14 cellular contexts compared by ENCODE assay signal in genomic region chr16:22220714-22221113, GRCh38. TPM values are rescaled to one million over a fixed set of nuclear protein-coding genes. Genes with fewer than 3 reads are reported as not detected.
DNase-seq lines count a peak whose midpoint lies in the region; ATAC-seq, FAIRE-seq and TF ChIP-seq lines count a peak whose summit lies in the region.
"Had no signal": no experiment of that assay in that cellular context is flagged by ENCODE, and none has a peak within 500 bp of the region (broad histone marks: within the 10 kb centered on the region; RNA-seq: fewer than 3 reads in every experiment).

No MANE protein-coding gene starts in this region.

- POLR2A ChIA-PET in A549 (lab: Yijun Ruan, JAX): no interaction called here
- POLR2A ChIA-PET in activated CD8-positive, alpha-beta T cell treated with anti-CD3 and anti-CD28 coated beads for 36 hours (lab: Charles Lee): interaction anchor here (0.5 to 1.6 kb wide), 2 partner anchors 13 to 32 kb away, joined by 3 to 4 read pairs; no protein-coding TSS in a partner anchor
- POLR2A ChIA-PET in OCI-LY7 (lab: Charles Lee): interaction anchor here (0.9 kb wide), 1 partner anchor 11 kb away, joined by 6 read pairs; no protein-coding TSS in a partner anchor

- no peaks in the 10 kb centered on the region for H3K27me3 Mint-ChIP-seq in activated CD8-positive, alpha-beta T cell treated with anti-CD3 and anti-CD28 coated beads for 36 hours
- no peaks in the 10 kb centered on the region for H3K27me3 Mint-ChIP-seq in activated T-cell treated with anti-CD3 and anti-CD28 coated beads, Interleukin-2, amount 50 U/mL, for 72 hours (ENCODE audit: low read depth)

- H3K36me3 ChIP-seq in heart right ventricle: peaks cover 0 to 28% (median 0%) of the 10 kb centered on the region in 9 donors
- H3K36me3 ChIP-seq in pancreas: no peaks in the 10 kb centered on the region
- H3K36me3 ChIP-seq in OCI-LY7 (ENCODE audit: insufficient read depth, low read length): peaks cover 41% of the 10 kb centered on the region

- H2AFZ ChIP-seq in OCI-LY7 (ENCODE audit: low read length): no peak overlapping the region

- no peak for TF ChIP-seq CTCF in A549 (IDR thresholded peaks at IDR 0.05)
- TF ChIP-seq CTCF in activated CD8-positive, alpha-beta T cell treated with anti-CD3 and anti-CD28 coated beads for 36 hours (IDR thresholded peaks at IDR 0.05): no peak
- no peak for TF ChIP-seq CTCF in heart right ventricle (IDR thresholded peaks at IDR 0.05)
- no peak for TF ChIP-seq CTCF in pancreas (IDR thresholded peaks at IDR 0.05)
- no peak for TF ChIP-seq CTCF in OCI-LY7 (conservative IDR thresholded peaks at IDR 0.05; ENCODE audit: low read length)

- H3K9me3 Mint-ChIP-seq in activated CD8-positive, alpha-beta T cell treated with anti-CD3 and anti-CD28 coated beads for 36 hours: no peaks in the 10 kb centered on the region
- no peaks in the 10 kb centered on the region for H3K9me3 Mint-ChIP-seq in activated T-cell treated with anti-CD3 and anti-CD28 coated beads, Interleukin-2, amount 50 U/mL, for 72 hours

- WGBS in A549 (ENCODE audit: missing lambda C conversion rate): 76% methylated on average over 7 of the region's 9 CpGs
- WGBS in heart right ventricle, 2 donors: 46 to 62% methylated on average over 9 of the region's 9 CpGs
- 59 to 63% methylated on average over 9 of the region's 9 CpGs for WGBS in pancreas, 2 donors

- H3K79me2 ChIP-seq in OCI-LY7 (ENCODE audit: insufficient read depth, low read depth, low read length): 0 out of 2 replicates have a peak, but pooled peaks cover 9% of the 10 kb centered on the region

- peaks cover 11% of the 10 kb centered on the region; the same call in 2 of the 3 replicates for H3K4me1 ChIP-seq in A549
- peaks cover 4 to 46% (median 27%) of the 10 kb centered on the region in 9 donors for H3K4me1 ChIP-seq in heart right ventricle
- peaks cover 0 to 9% (median 6%) of the 10 kb centered on the region in 3 donors for H3K4me1 ChIP-seq in pancreas
- H3K4me1 ChIP-seq in OCI-LY7 (ENCODE audit: insufficient read depth, low read length, poor library complexity, severe bottlenecking): peaks cover 29% of the 10 kb centered on the region

- FAIRE-seq in A549 (lab: Jason Lieb, UNC): no peak
- no peak for FAIRE-seq in pancreas (lab: Jason Lieb, UNC)

- H3K9me3 ChIP-seq in A549 (no peaks in the 10 kb centered on the region), heart right ventricle (no peaks in the 10 kb centered on the region), pancreas (no peaks in the 10 kb centered on the region), OCI-LY7 (ENCODE audit: low read length) (no peaks in the 10 kb centered on the region)

- intact Hi-C loops in activated CD8-positive, alpha-beta T cell treated with anti-CD3 and anti-CD28 coated beads for 36 hours (cut with micrococcal nuclease): no loop called here
- intact Hi-C loops in heart right ventricle (cut with DNase I): loop anchor here in 1 of 10 donors (1.0 kb wide), 1 partner anchor 12 kb away; no protein-coding TSS in a partner anchor
- intact Hi-C loops in pancreas (cut with DNase I): loop anchor here in 1 of 3 donors (10.0 kb wide), 1 partner anchor 54 kb away; no protein-coding TSS in a partner anchor
- intact Hi-C loops in OCI-LY7 (cut with micrococcal nuclease; ENCODE audit: unreplicated experiment): no loop called here

- no peaks in the 10 kb centered on the region for H4K20me1 ChIP-seq in OCI-LY7 (ENCODE audit: insufficient read depth, low read length)

- no peaks in the 10 kb centered on the region for H3K27me3 ChIP-seq in heart right ventricle
- no peaks in the 10 kb centered on the region for H3K27me3 ChIP-seq in pancreas

- no peak for TF ChIP-seq POLR2A in A549 (IDR thresholded peaks at IDR 0.05; ENCODE audit: low read length)

- CTCF ChIA-PET in A549 (lab: Yijun Ruan, JAX) (interaction anchor here (1.0 kb wide), 2 partner anchors 11 to 46 kb away, joined by 3 to 4 read pairs; no protein-coding TSS in a partner anchor), OCI-LY7 (lab: Charles Lee; ENCODE audit: unreplicated experiment) (no interaction called here)
- CTCF ChIA-PET in activated CD8-positive, alpha-beta T cell treated with anti-CD3 and anti-CD28 coated beads for 36 hours (lab: Charles Lee): interaction anchor here (1.5 kb wide), 1 partner anchor 26 kb away, joined by 6 read pairs; no protein-coding TSS in a partner anchor

- H3K4me2 ChIP-seq in A549 (no peak overlapping the region), OCI-LY7 (ENCODE audit: low read length) (no peak overlapping the region)

- H3K4me3 ChIP-seq in A549 (no peak overlapping the region), heart right ventricle (no peak overlapping the region), pancreas (no peak overlapping the region), OCI-LY7 (ENCODE audit: low read depth, low read length, poor library complexity, severe bottlenecking) (no peak overlapping the region)

- no peak for TF ChIP-seq EP300 in A549 (IDR thresholded peaks at IDR 0.05)

- H3K36me3 Mint-ChIP-seq in activated CD8-positive, alpha-beta T cell treated with anti-CD3 and anti-CD28 coated beads for 36 hours (ENCODE audit: low read depth): peaks cover 15% of the 10 kb centered on the region
- H3K36me3 Mint-ChIP-seq in activated T-cell treated with anti-CD3 and anti-CD28 coated beads, Interleukin-2, amount 50 U/mL, for 72 hours (ENCODE audit: insufficient read depth in 2 of 2): peaks cover 3 to 4% of the 10 kb centered on the region in 2 donors

- DNase-seq in A549 (ENCODE audit: low read depth in 1 of 2, low spot score in 1 of 2) (no peak), heart right ventricle (peak; percentile 34 to 46), pancreas (peak in 1 of 6 donors; percentile 44), OCI-LY7 (ENCODE audit: low spot score) (no peak), DMS 273 treated with DMSO at 0.1 percent for 48 hours (lab: John Stamatoyannopoulos, UW) (no peak)
- no peak for DNase-seq in activated CD8-positive, alpha-beta T cell treated with anti-CD3 and anti-CD28 coated beads for 36 hours
- no peak for DNase-seq in activated CD8-positive, alpha-beta memory T cell treated with anti-CD3 and anti-CD28 coated beads, Interleukin-2, amount 50 U/mL, for 48 hours
- no peak for DNase-seq in activated T-cell treated with anti-CD3 and anti-CD28 coated beads, Interleukin-2, amount 50 U/mL, for 72 hours
- DNase-seq: activated gamma-delta T cell treated with Interleukin-2 at 50 U/mL for 16 hours; AML-193; effector CD4-positive, alpha-beta T cell; GF-D8; H7; SIG-M5 had no signal

- no peak overlapping the region for H3K27ac ChIP-seq in A549
- H3K27ac ChIP-seq in heart right ventricle: peak overlapping the region; percentile 18 to 81 (median 58)
- H3K27ac ChIP-seq in pancreas: no peak overlapping the region
- H3K27ac ChIP-seq in OCI-LY7 (ENCODE audit: low read depth, low read length, poor library complexity, severe bottlenecking): no peak overlapping the region

- BruUV-seq in OCI-LY7 (replicated peaks; lab: Mats Ljungman, UMichigan): no TSS peak

- ATAC-seq in A549: peak; percentile 15 to 40; a peak in 2 of 6 replicates
- no peak for ATAC-seq in activated CD8-positive, alpha-beta T cell treated with anti-CD3 and anti-CD28 coated beads for 36 hours
- ATAC-seq in heart right ventricle: peak; percentile 32 to 82 (median 68)
- peak in 3 of 4 donors; percentile 9 to 40 (median 37) for ATAC-seq in pancreas
- no peak for ATAC-seq in activated T-cell treated with anti-CD3 and anti-CD28 coated beads, Interleukin-2, amount 50 U/mL, for 72 hours (replicated peaks in 1 of 2)

- no peak overlapping the region for H3K4me3 Mint-ChIP-seq in activated CD8-positive, alpha-beta T cell treated with anti-CD3 and anti-CD28 coated beads for 36 hours
- no peak overlapping the region for H3K4me3 Mint-ChIP-seq in activated T-cell treated with anti-CD3 and anti-CD28 coated beads, Interleukin-2, amount 50 U/mL, for 72 hours

- H3K4me1 Mint-ChIP-seq in activated CD8-positive, alpha-beta T cell treated with anti-CD3 and anti-CD28 coated beads for 36 hours (ENCODE audit: low read depth): peaks cover 23% of the 10 kb centered on the region
- peaks cover 20% of the 10 kb centered on the region for H3K4me1 Mint-ChIP-seq in activated T-cell treated with anti-CD3 and anti-CD28 coated beads, Interleukin-2, amount 50 U/mL, for 72 hours (ENCODE audit: low read depth)

- H3K27ac Mint-ChIP-seq in activated CD8-positive, alpha-beta T cell treated with anti-CD3 and anti-CD28 coated beads for 36 hours: peak overlapping the region; percentile 73
- no peak overlapping the region for H3K27ac Mint-ChIP-seq in activated T-cell treated with anti-CD3 and anti-CD28 coated beads, Interleukin-2, amount 50 U/mL, for 72 hours

- H3K9me2 ChIP-seq in OCI-LY7 (ENCODE audit: insufficient read depth, low read length): no peaks in the 10 kb centered on the region

- TF ChIP-seq RAD21 in A549 (conservative IDR thresholded peaks at IDR 0.05 in 1 of 2, IDR thresholded peaks at IDR 0.05 in 1 of 2): no peak

RNA-seq across cellular contexts. Expression of gene EEF2K, which starts 14.6 kb away (rescaled TPM):
- polyA plus RNA-seq in A549 (2011; rRNA removed): 8.2 and 11.6 TPM in 2 replicates
- polyA plus RNA-seq in A549 (2012; cell fraction: cytosol; rRNA removed): 7.8 and 9.8 TPM in 2 replicates
- polyA plus RNA-seq in A549 (2012; cell fraction: nucleus; rRNA removed): 23.0 and 27.4 TPM in 2 replicates
- polyA plus RNA-seq in A549 (2017; fragmentation: RNase III; extraction: RNeasy Plus Mini Kit Qiagen cat#74134 plus additional on column Dnase treatment): 8.6 to 10.0 TPM (median 9.4 TPM) in 3 replicates
- 24.1 and 32.6 TPM in 2 replicates for polyA minus RNA-seq in A549 (2011; rRNA and poly(A)+ RNA removed)
- 10 to 100 TPM; 28.6 to 31.2 TPM for total RNA-seq in activated CD8-positive, alpha-beta T cell treated with anti-CD3 and anti-CD28 coated beads for 36 hours
- total RNA-seq in heart right ventricle: 10 to 100 TPM; 17.2 to 38.9 (median 23.2) TPM
- polyA plus RNA-seq in heart right ventricle: 10 to 100 TPM in 1 of 2 donors, 1 to 10 TPM in 1; 5.1 to 10.3 TPM
- 10 to 100 TPM; 15.0 to 21.1 (median 18.2) TPM for total RNA-seq in pancreas
- 1 to 10 TPM; 6.1 to 9.2 TPM for polyA plus RNA-seq in pancreas
- 17.6 and 23.8 TPM in 2 replicates for total RNA-seq in OCI-LY7 (2014; rRNA removed; shearing (Covaris generic))
- total RNA-seq in OCI-LY7 (2022): 40.0 and 42.3 TPM in 2 replicates
- total RNA-seq in activated T-cell treated with anti-CD3 and anti-CD28 coated beads, Interleukin-2, amount 50 U/mL, for 72 hours: 10 to 100 TPM; 19.4 to 23.9 TPM

RNA-seq across cellular contexts. Expression of gene SDR42E2, which starts 58.4 kb away (rescaled TPM):
- polyA plus RNA-seq in A549 (2011; rRNA removed): not detected in 2 replicates
- polyA plus RNA-seq in A549 (2012; cell fraction: cytosol; rRNA removed): 0.01 TPM in 1 of 2 replicates, not detected in the other
- not detected in 2 replicates for polyA plus RNA-seq in A549 (2012; cell fraction: nucleus; rRNA removed)
- not detected in 3 replicates for polyA plus RNA-seq in A549 (2017; fragmentation: RNase III; extraction: RNeasy Plus Mini Kit Qiagen cat#74134 plus additional on column Dnase treatment)
- not detected in 2 replicates for polyA minus RNA-seq in A549 (2011; rRNA and poly(A)+ RNA removed)
- under 1 TPM in 1 of 2 experiments, not detected in 1; 0.14 TPM for total RNA-seq in activated CD8-positive, alpha-beta T cell treated with anti-CD3 and anti-CD28 coated beads for 36 hours
- total RNA-seq in heart right ventricle: under 1 TPM in 1 of 10 donors, not detected in 9; 0.09 TPM
- under 1 TPM in 1 of 2 donors, not detected in 1; 0.15 TPM for polyA plus RNA-seq in heart right ventricle
- total RNA-seq in pancreas: not detected
- under 1 TPM in 1 of 2 donors, not detected in 1; 0.07 TPM for polyA plus RNA-seq in pancreas
- not detected in 2 replicates for total RNA-seq in OCI-LY7 (2014; rRNA removed; shearing (Covaris generic))
- 0.28 and 0.29 TPM in 2 replicates for total RNA-seq in OCI-LY7 (2022)
- under 1 TPM in 1 of 2 donors, not detected in 1; 0.19 TPM for total RNA-seq in activated T-cell treated with anti-CD3 and anti-CD28 coated beads, Interleukin-2, amount 50 U/mL, for 72 hours
- total RNA-seq: H7 had no signal

Comparison
In these comparisons a context has a peak if more than half of its experiments do, and no peak if none do; other contexts are left out.
1. ATAC-seq: peak in A549 (2 of 2), heart right ventricle (8 of 8) and pancreas (3 of 4); none in activated CD8-positive, alpha-beta T cell treated with anti-CD3 and anti-CD28 coated beads for 36 hours (single experiment) and activated T-cell treated with anti-CD3 and anti-CD28 coated beads, Interleukin-2, amount 50 U/mL, for 72 hours (0 of 2).
2. DNase-seq: peak in heart right ventricle (2 of 2); none in A549 (0 of 2), activated CD8-positive, alpha-beta T cell treated with anti-CD3 and anti-CD28 coated beads for 36 hours (single experiment), OCI-LY7 (single experiment), DMS 273 treated with DMSO at 0.1 percent for 48 hours (single experiment), activated CD8-positive, alpha-beta memory T cell treated with anti-CD3 and anti-CD28 coated beads, Interleukin-2, amount 50 U/mL, for 48 hours (single experiment) and activated T-cell treated with anti-CD3 and anti-CD28 coated beads, Interleukin-2, amount 50 U/mL, for 72 hours (0 of 2).
3. H3K27ac ChIP-seq: peak in heart right ventricle (10 of 10); none in A549 (0 of 2), pancreas (0 of 4) and OCI-LY7 (single experiment).